In genomic region chr2:164671664-164672396, GRCh38 we compare ENCODE assay signal across 21 cellular contexts. TPM values are rescaled to one million over a fixed set of nuclear protein-coding genes. Genes with fewer than 3 reads are reported as not detected.
A peak's percentile ranks its signal among the peaks of the same experiment; 100 is the strongest.
DNase-seq lines count a peak whose midpoint lies in the region; ATAC-seq, FAIRE-seq and TF ChIP-seq lines count a peak whose summit lies in the region.
"Had no signal": no experiment of that assay in that cellular context is flagged by ENCODE, and none has a peak within 500 bp of the region (broad histone marks: within the 10 kb centered on the region; RNA-seq: fewer than 3 reads in every experiment).

No MANE protein-coding gene starts in this region.

- TF ChIP-seq CTCF in AG04449 (IDR thresholded peaks at IDR 0.05; ENCODE audit: insufficient read depth, low read length, missing control alignments): no peak
- no peak for TF ChIP-seq CTCF in astrocyte (IDR thresholded peaks at IDR 0.05; ENCODE audit: insufficient read depth, low read depth, low read length)

- no peak overlapping the region for H3K4me2 ChIP-seq in astrocyte (ENCODE audit: low read length)
- H3K4me2 ChIP-seq: BLaER1 had no signal

- H3K36me3 Mint-ChIP-seq in astrocyte (ENCODE audit: low read depth, unreplicated experiment): no peaks in the 10 kb centered on the region
- H3K36me3 Mint-ChIP-seq in activated CD4-positive, alpha-beta T cell treated with anti-CD3 and anti-CD28 coated beads, Interleukin-2, amount 10 ng/mL, durations not matched to agents 7 days and 5 days (ENCODE audit: low read depth): no peaks in the 10 kb centered on the region
- H3K36me3 Mint-ChIP-seq: CD8-positive, alpha-beta memory T cell had no signal

- peak; percentile 67 for FAIRE-seq in astrocyte (lab: Jason Lieb, UNC)
- FAIRE-seq: GM18507, K562 had no signal

- H3K79me2 ChIP-seq in astrocyte (ENCODE audit: insufficient read depth, low read length): no peaks in the 10 kb centered on the region

- H2AFZ ChIP-seq in astrocyte (ENCODE audit: low read depth, low read length): no peak overlapping the region

- no peak overlapping the region for H3K4me3 ChIP-seq in AG04449 (ENCODE audit: low read depth, low read length)
- no peak overlapping the region for H3K4me3 ChIP-seq in astrocyte (ENCODE audit: insufficient read depth, low read depth, low read length)
- H3K4me3 ChIP-seq: BLaER1, K562 had no signal

- H3K9me3 ChIP-seq in astrocyte (ENCODE audit: insufficient read depth, low read depth, low read length): no peaks in the 10 kb centered on the region
- H3K9me3 ChIP-seq: BLaER1 had no signal

- ATAC-seq in SK-N-SH treated with all-trans-retinoic acid at 6 μM for 48 hours: no peak; the same call in 2 of the 3 replicates
- no peak for ATAC-seq in GM18868 (IDR thresholded peaks at IDR 0.05; ENCODE audit: unreplicated experiment)
- ATAC-seq: K562 had no signal

- POLR2A ChIA-PET in AG04449 (lab: Yijun Ruan, JAX): interaction anchor here (0.7 kb wide), 1 partner anchor 15 kb away, joined by 3 read pairs; no protein-coding TSS in a partner anchor
- POLR2A ChIA-PET in activated CD4-positive, alpha-beta T cell treated with anti-CD3 and anti-CD28 coated beads, Interleukin-2, amount 10 ng/mL, durations not matched to agents 7 days and 5 days (lab: Charles Lee): no interaction called here

- H3K4me3 Mint-ChIP-seq in astrocyte (ENCODE audit: unreplicated experiment): no peak overlapping the region
- no peak overlapping the region for H3K4me3 Mint-ChIP-seq in activated CD4-positive, alpha-beta T cell treated with anti-CD3 and anti-CD28 coated beads, Interleukin-2, amount 10 ng/mL, durations not matched to agents 7 days and 5 days
- H3K4me3 Mint-ChIP-seq: CD8-positive, alpha-beta memory T cell had no signal

- H3K4me1 Mint-ChIP-seq in astrocyte (ENCODE audit: low read depth, unreplicated experiment): peaks cover 5% of the 10 kb centered on the region
- no peaks in the 10 kb centered on the region for H3K4me1 Mint-ChIP-seq in activated CD4-positive, alpha-beta T cell treated with anti-CD3 and anti-CD28 coated beads, Interleukin-2, amount 10 ng/mL, durations not matched to agents 7 days and 5 days
- H3K4me1 Mint-ChIP-seq: CD8-positive, alpha-beta memory T cell had no signal

- H3K9ac ChIP-seq in astrocyte (ENCODE audit: low read length): no peak overlapping the region
- H3K9ac ChIP-seq: BLaER1 had no signal

- no peaks in the 10 kb centered on the region for H3K9me3 Mint-ChIP-seq in astrocyte (ENCODE audit: unreplicated experiment)
- H3K9me3 Mint-ChIP-seq in activated CD4-positive, alpha-beta T cell treated with anti-CD3 and anti-CD28 coated beads, Interleukin-2, amount 10 ng/mL, durations not matched to agents 7 days and 5 days: no peaks in the 10 kb centered on the region

- no peaks in the 10 kb centered on the region for H3K27me3 ChIP-seq in astrocyte (ENCODE audit: insufficient read depth, low read length)
- H3K27me3 ChIP-seq: BLaER1 had no signal

- H3K27me3 Mint-ChIP-seq in astrocyte (ENCODE audit: low read depth, unreplicated experiment): no peaks in the 10 kb centered on the region
- H3K27me3 Mint-ChIP-seq in activated CD4-positive, alpha-beta T cell treated with anti-CD3 and anti-CD28 coated beads, Interleukin-2, amount 10 ng/mL, durations not matched to agents 7 days and 5 days: no peaks in the 10 kb centered on the region
- H3K27me3 Mint-ChIP-seq: CD8-positive, alpha-beta memory T cell had no signal

- CTCF ChIA-PET in AG04449 (lab: Yijun Ruan, JAX): interaction anchor here (0.9 kb wide), 1 partner anchor 18 kb away, joined by 4 read pairs; no protein-coding TSS in a partner anchor
- CTCF ChIA-PET in activated CD4-positive, alpha-beta T cell treated with anti-CD3 and anti-CD28 coated beads, Interleukin-2, amount 10 ng/mL, durations not matched to agents 7 days and 5 days (lab: Charles Lee): no interaction called here

- DNase-seq in AG04449 (ENCODE audit: low read depth, low spot score): peak; percentile 24
- DNase-seq in GM03348 (ENCODE audit: low spot score): peak; percentile 26
- DNase-seq in astrocyte (ENCODE audit: low read depth): peak; percentile 39
- peak; percentile 41 for DNase-seq in kidney tubule cell (ENCODE audit: low spot score)
- DNase-seq in activated CD4-positive, alpha-beta T cell treated with anti-CD3 and anti-CD28 coated beads, Interleukin-2, amount 10 ng/mL, durations not matched to agents 7 days and 5 days: no peak
- no peak for DNase-seq in stimulated activated CD4-positive, alpha-beta T cell treated with anti-CD3 and anti-CD28 coated beads, Interleukin-12 subunit alpha, Interleukin-12 subunit beta, amount 100 ng/mL, for 4 hours
- DNase-seq: ACHN; CD8-positive, alpha-beta memory T cell; HCEC 1CT; NCI-H1092 treated with DMSO at 0.1 percent for 48 hours; NCI-H1694; NCI-H2107; NCI-H226; NCI-H526; OCI-M1; RPMI8226 had no signal

- H4K20me1 ChIP-seq in astrocyte (ENCODE audit: insufficient read depth, low read length): no peaks in the 10 kb centered on the region
- H4K20me1 ChIP-seq: BLaER1 had no signal

- H3K4me1 ChIP-seq in astrocyte (ENCODE audit: insufficient read depth, low read length): no peaks in the 10 kb centered on the region

- no peaks in the 10 kb centered on the region for H3K36me3 ChIP-seq in astrocyte (ENCODE audit: insufficient read depth, low read length)
- H3K36me3 ChIP-seq: BLaER1 had no signal

- H3K27ac Mint-ChIP-seq in astrocyte (ENCODE audit: unreplicated experiment): peak overlapping the region; percentile 31
- H3K27ac Mint-ChIP-seq in activated CD4-positive, alpha-beta T cell treated with anti-CD3 and anti-CD28 coated beads, Interleukin-2, amount 10 ng/mL, durations not matched to agents 7 days and 5 days: no peak overlapping the region
- H3K27ac Mint-ChIP-seq: CD8-positive, alpha-beta memory T cell had no signal

- H3K27ac ChIP-seq in astrocyte (ENCODE audit: low read depth, low read length): no peak overlapping the region
- H3K27ac ChIP-seq: BLaER1 had no signal

TF ChIP-seq in SK-N-SH treated with all-trans-retinoic acid at 6 μM for 48 hours, 23 proteins besides CTCF, POLR2A, EP300 and RAD21 (continues in another document):
- no peak for TF ChIP-seq ZNF70 (CRISPR knock-in tag; IDR thresholded peaks at IDR 0.05)
- TF ChIP-seq TOX (CRISPR knock-in tag; IDR thresholded peaks at IDR 0.05; ENCODE audit: borderline replicate concordance): no peak
- no peak for TF ChIP-seq TCF4 (CRISPR knock-in tag; IDR thresholded peaks at IDR 0.05; ENCODE audit: borderline replicate concordance)
- no peak for TF ChIP-seq PATZ1 (CRISPR knock-in tag; IDR thresholded peaks at IDR 0.05; ENCODE audit: borderline replicate concordance)
- no peak for TF ChIP-seq ZNF8 (CRISPR knock-in tag; IDR thresholded peaks at IDR 0.05)
- no peak for TF ChIP-seq SNAI2 (CRISPR knock-in tag; IDR thresholded peaks at IDR 0.05)
- TF ChIP-seq ZFP3 (CRISPR knock-in tag; IDR thresholded peaks at IDR 0.05): no peak
- TF ChIP-seq ISL1 (CRISPR knock-in tag; IDR thresholded peaks at IDR 0.05): no peak
- TF ChIP-seq TSHZ2 (CRISPR knock-in tag; IDR thresholded peaks at IDR 0.05): no peak
- TF ChIP-seq PPARA (CRISPR knock-in tag; IDR thresholded peaks at IDR 0.05; ENCODE audit: borderline replicate concordance): no peak
- no peak for TF ChIP-seq ZNF565 (CRISPR knock-in tag; conservative IDR thresholded peaks at IDR 0.05; ENCODE audit: low read depth)

RNA-seq across cellular contexts. Expression of gene GRB14, which starts 50.5 kb away (rescaled TPM):
- 8.6 and 11.1 TPM in 2 replicates for total RNA-seq in astrocyte
- not detected for total RNA-seq in activated CD4-positive, alpha-beta T cell treated with anti-CD3 and anti-CD28 coated beads, Interleukin-2, amount 10 ng/mL, durations not matched to agents 7 days and 5 days
- total RNA-seq: CD8-positive, alpha-beta memory T cell; K562 had no signal

Comparison
In these comparisons a context has a peak if more than half of its experiments do, and no peak if none do; other contexts are left out.
1. DNase-seq: peak in AG04449 (single experiment), GM03348 (single experiment), astrocyte (single experiment) and kidney tubule cell (single experiment); none in activated CD4-positive, alpha-beta T cell treated with anti-CD3 and anti-CD28 coated beads, Interleukin-2, amount 10 ng/mL, durations not matched to agents 7 days and 5 days (single experiment) and stimulated activated CD4-positive, alpha-beta T cell treated with anti-CD3 and anti-CD28 coated beads, Interleukin-12 subunit alpha, Interleukin-12 subunit beta, amount 100 ng/mL, for 4 hours (single experiment).